In genomic region chr5:124764992-124765611, GRCh38 we compare ENCODE assay signal across 1 cellular context.
TF ChIP-seq lines count a peak whose summit lies in the region.

No MANE protein-coding gene starts in this region.

TF ChIP-seq in HepG2, 621 proteins besides CTCF, POLR2A, EP300 and RAD21 (continued from another document):
- no peak for TF ChIP-seq FOXO4 (CRISPR knock-in tag; conservative IDR thresholded peaks at IDR 0.05)
- no peak for TF ChIP-seq ZNF557 (CRISPR knock-in tag; IDR thresholded peaks at IDR 0.05)
- no peak for TF ChIP-seq TERF1 (CRISPR knock-in tag; IDR thresholded peaks at IDR 0.05)
- peak; percentile 89; the same call in 1 of the 2 replicates for TF ChIP-seq SOX5 (CRISPR knock-in tag; IDR thresholded peaks at IDR 0.05; ENCODE audit: borderline replicate concordance)
- no peak for TF ChIP-seq PLRG1 (conservative IDR thresholded peaks at IDR 0.05)
- TF ChIP-seq ZNF326 (CRISPR knock-in tag; IDR thresholded peaks at IDR 0.05; ENCODE audit: borderline replicate concordance) = no peak
- TF ChIP-seq NR2F6 (IDR thresholded peaks at IDR 0.05) = 0 out of 2 replicates have a peak, but pooled peaks have one; percentile 24
- peak; percentile 24; the same call in 1 of the 2 replicates for TF ChIP-seq NR2F6 (CRISPR knock-in tag; IDR thresholded peaks at IDR 0.05)
- TF ChIP-seq ADNP (CRISPR knock-in tag; IDR thresholded peaks at IDR 0.05) = no peak
- no peak for TF ChIP-seq ZNF775 (CRISPR knock-in tag; IDR thresholded peaks at IDR 0.05; ENCODE audit: borderline replicate concordance)
- no peak for TF ChIP-seq KDM1A (CRISPR knock-in tag; IDR thresholded peaks at IDR 0.05)
- TF ChIP-seq ISL2 (CRISPR knock-in tag; IDR thresholded peaks at IDR 0.05) = no peak
- TF ChIP-seq ZFP36L1 (CRISPR knock-in tag; IDR thresholded peaks at IDR 0.05) = no peak
- peak; percentile 26; the same call in 1 of the 2 replicates for TF ChIP-seq MBD4 (IDR thresholded peaks at IDR 0.05; ENCODE audit: borderline replicate concordance, low read length)
- peak; percentile 92 for TF ChIP-seq HMG20A (CRISPR knock-in tag; IDR thresholded peaks at IDR 0.05; ENCODE audit: borderline replicate concordance)
- TF ChIP-seq SUZ12 (IDR thresholded peaks at IDR 0.05; ENCODE audit: low read depth, low read length) = no peak
- no peak for TF ChIP-seq SKI (IDR thresholded peaks at IDR 0.05; ENCODE audit: partially characterized antibody)
- TF ChIP-seq ZNF841 (CRISPR knock-in tag; IDR thresholded peaks at IDR 0.05; ENCODE audit: borderline replicate concordance) = no peak
- no peak for TF ChIP-seq NR0B2 (CRISPR knock-in tag; IDR thresholded peaks at IDR 0.05)
- no peak for TF ChIP-seq RFXANK (CRISPR knock-in tag; IDR thresholded peaks at IDR 0.05)
- TF ChIP-seq ZNF512 (CRISPR knock-in tag; IDR thresholded peaks at IDR 0.05) = no peak
